8 cellular contexts compared by ENCODE assay signal in genomic region chr1:178310685-178311105, GRCh38.
DNase-seq lines count a peak whose midpoint lies in the region; ATAC-seq, FAIRE-seq and TF ChIP-seq lines count a peak whose summit lies in the region.

No MANE protein-coding gene starts in this region.

- no peak overlapping the region for H3K4me3 Mint-ChIP-seq in astrocyte (ENCODE audit: unreplicated experiment)

- TF ChIP-seq CTCF in astrocyte (IDR thresholded peaks at IDR 0.05; ENCODE audit: insufficient read depth, low read depth, low read length) = peak; percentile 79
- TF ChIP-seq CTCF in spleen (IDR thresholded peaks at IDR 0.05 in 8 of 11, conservative IDR thresholded peaks at IDR 0.05 in 3 of 11) = peak; percentile 50 to 81 (median 67)

- no peaks in the 10 kb centered on the region for H3K36me3 Mint-ChIP-seq in astrocyte (ENCODE audit: low read depth, unreplicated experiment)

- H2AFZ ChIP-seq in astrocyte (ENCODE audit: low read depth, low read length) = no peak overlapping the region

- FAIRE-seq in astrocyte (lab: Jason Lieb, UNC) = peak; percentile 79

- H3K27ac ChIP-seq in astrocyte (ENCODE audit: low read depth, low read length) = no peak overlapping the region
- H3K27ac ChIP-seq in spleen = no peak overlapping the region

- DNase-seq in COR-L47 (lab: John Stamatoyannopoulos, UW) = peak; percentile 69
- peak; percentile 24 for DNase-seq in NCI-H524 treated with DMSO at 0.1 percent for 48 hours (lab: John Stamatoyannopoulos, UW)
- peak; percentile 65 for DNase-seq in astrocyte (ENCODE audit: low read depth)
- peak; percentile 54 for DNase-seq in iPS DF 19.7 (ENCODE audit: low read depth, low spot score)
- DNase-seq in spleen = no peak

- no peak for TF ChIP-seq POLR2A in spleen (IDR thresholded peaks at IDR 0.05)

- H3K4me3 ChIP-seq in astrocyte (ENCODE audit: insufficient read depth, low read depth, low read length) (no peak overlapping the region), spleen (no peak overlapping the region)

- peak overlapping the region; percentile 89 for H3K27ac Mint-ChIP-seq in astrocyte (ENCODE audit: unreplicated experiment)

- no peaks in the 10 kb centered on the region for H3K9me3 ChIP-seq in astrocyte (ENCODE audit: insufficient read depth, low read depth, low read length)
- H3K9me3 ChIP-seq in spleen = no peaks in the 10 kb centered on the region

- H3K36me3 ChIP-seq in astrocyte (ENCODE audit: insufficient read depth, low read length) (no peaks in the 10 kb centered on the region), spleen (no peaks in the 10 kb centered on the region)

- peaks cover 34% of the 10 kb centered on the region for H3K79me2 ChIP-seq in astrocyte (ENCODE audit: insufficient read depth, low read length)

- peak overlapping the region; percentile 25 for H3K9ac ChIP-seq in astrocyte (ENCODE audit: low read length)

- H3K27me3 ChIP-seq in astrocyte (ENCODE audit: insufficient read depth, low read length) (no peaks in the 10 kb centered on the region), spleen (replicated peaks in 1 of 7) (no peaks in the 10 kb centered on the region)

- H4K20me1 ChIP-seq in astrocyte (ENCODE audit: insufficient read depth, low read length) = peaks cover 21% of the 10 kb centered on the region

- H3K9me3 Mint-ChIP-seq in astrocyte (ENCODE audit: unreplicated experiment) = no peaks in the 10 kb centered on the region

- intact Hi-C loops in spleen (cut with DNase I; ENCODE audit: low total_unique reads) = no loop called here

- H3K4me1 Mint-ChIP-seq in astrocyte (ENCODE audit: low read depth, unreplicated experiment) = peaks cover 24% of the 10 kb centered on the region

- peak; percentile 93 for ATAC-seq in GM19351 (IDR thresholded peaks at IDR 0.05; ENCODE audit: unreplicated experiment)
- ATAC-seq in HG03558 (IDR thresholded peaks at IDR 0.05; ENCODE audit: extremely low read depth, unreplicated experiment) = peak; percentile 73
- no peak for ATAC-seq in GM21423 (IDR thresholded peaks at IDR 0.05; ENCODE audit: unreplicated experiment)

- peaks cover 8% of the 10 kb centered on the region for H3K4me1 ChIP-seq in astrocyte (ENCODE audit: insufficient read depth, low read length)
- H3K4me1 ChIP-seq in spleen = peaks cover 0 to 8% (median 0%) of the 10 kb centered on the region in 6 donors

- peak overlapping the region; percentile 33 for H3K4me2 ChIP-seq in astrocyte (ENCODE audit: low read length)

- no peaks in the 10 kb centered on the region for H3K27me3 Mint-ChIP-seq in astrocyte (ENCODE audit: low read depth, unreplicated experiment)

- WGBS in spleen, 5 donors = 0% methylated on average over 1 of the region's 1 CpG
